Comparison of ENCODE assay signal across 1 cellular context in the genomic region with DNA sequence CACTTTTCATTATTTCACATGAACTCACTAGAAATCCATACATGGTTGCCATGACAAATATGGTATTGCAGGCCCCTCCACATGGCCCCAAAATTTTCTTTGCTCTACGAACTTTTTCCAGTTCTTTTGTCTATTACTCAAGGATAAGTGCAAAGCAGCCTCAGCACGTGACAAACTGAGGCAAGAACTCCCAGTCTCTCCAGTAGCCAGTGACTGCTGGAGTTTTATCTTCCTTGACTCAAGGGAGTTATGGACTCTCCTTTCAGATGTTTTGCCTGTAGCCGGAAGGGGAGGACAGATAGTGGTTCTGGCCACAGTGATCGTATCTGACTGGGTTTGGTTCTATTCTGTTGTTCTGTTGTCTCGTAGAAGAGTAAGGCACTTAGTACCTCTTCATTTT.
TF ChIP-seq lines count a peak whose summit lies in the region.

No MANE protein-coding gene starts in this region.

TF ChIP-seq in K562, 482 proteins besides CTCF, POLR2A, EP300 and RAD21 (continued from another document and continues in another):
- TF ChIP-seq, protein P1, sequence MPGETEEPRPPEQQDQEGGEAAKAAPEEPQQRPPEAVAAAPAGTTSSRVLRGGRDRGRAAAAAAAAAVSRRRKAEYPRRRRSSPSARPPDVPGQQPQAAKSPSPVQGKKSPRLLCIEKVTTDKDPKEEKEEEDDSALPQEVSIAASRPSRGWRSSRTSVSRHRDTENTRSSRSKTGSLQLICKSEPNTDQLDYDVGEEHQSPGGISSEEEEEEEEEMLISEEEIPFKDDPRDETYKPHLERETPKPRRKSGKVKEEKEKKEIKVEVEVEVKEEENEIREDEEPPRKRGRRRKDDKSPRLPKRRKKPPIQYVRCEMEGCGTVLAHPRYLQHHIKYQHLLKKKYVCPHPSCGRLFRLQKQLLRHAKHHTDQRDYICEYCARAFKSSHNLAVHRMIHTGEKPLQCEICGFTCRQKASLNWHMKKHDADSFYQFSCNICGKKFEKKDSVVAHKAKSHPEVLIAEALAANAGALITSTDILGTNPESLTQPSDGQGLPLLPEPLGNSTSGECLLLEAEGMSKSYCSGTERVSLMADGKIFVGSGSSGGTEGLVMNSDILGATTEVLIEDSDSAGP (CRISPR knock-in tag; IDR thresholded peaks at IDR 0.05): no peak
- TF ChIP-seq YBX1 (IDR thresholded peaks at IDR 0.05): no peak
- no peak for TF ChIP-seq ZC3H4 (CRISPR knock-in tag; IDR thresholded peaks at IDR 0.05; ENCODE audit: borderline replicate concordance)
- no peak for TF ChIP-seq ZNF668 (CRISPR knock-in tag; IDR thresholded peaks at IDR 0.05)
- no peak for TF ChIP-seq MEF2D (tag; conservative IDR thresholded peaks at IDR 0.05; ENCODE audit: low read depth)
- peak; percentile 24; the same call in 1 of the 2 replicates for TF ChIP-seq LEF1 (IDR thresholded peaks at IDR 0.05)
- 0 out of 2 replicates have a peak, but pooled peaks have one; percentile 27 for TF ChIP-seq OTX1 (CRISPR knock-in tag; IDR thresholded peaks at IDR 0.05)
- TF ChIP-seq TBL1XR1 (IDR thresholded peaks at IDR 0.05; ENCODE audit: low read length in 2 of 2): no peak
- TF ChIP-seq TAF15 (IDR thresholded peaks at IDR 0.05; ENCODE audit: low read depth, low read length): no peak
- 0 out of 2 replicates have a peak, but pooled peaks have one; percentile 15 for TF ChIP-seq CEBPB (tag; IDR thresholded peaks at IDR 0.05)
- TF ChIP-seq L3MBTL2 (IDR thresholded peaks at IDR 0.05): peak; percentile 62; the same call in 1 of the 2 replicates
- no peak for TF ChIP-seq SREBF1 (IDR thresholded peaks at IDR 0.05; ENCODE audit: borderline replicate concordance, low read depth, low read length)
- TF ChIP-seq DNMT1 (IDR thresholded peaks at IDR 0.05): no peak
- TF ChIP-seq MYNN (IDR thresholded peaks at IDR 0.05): no peak
- TF ChIP-seq MYNN (CRISPR knock-in tag; IDR thresholded peaks at IDR 0.05): no peak
- TF ChIP-seq ZNF830 (CRISPR knock-in tag; IDR thresholded peaks at IDR 0.05): no peak
- peak; percentile 61 for TF ChIP-seq TAL1 (IDR thresholded peaks at IDR 0.05)
- TF ChIP-seq ZFPM2 (CRISPR knock-in tag; IDR thresholded peaks at IDR 0.05): no peak
- TF ChIP-seq ZKSCAN1 (IDR thresholded peaks at IDR 0.05; ENCODE audit: low read depth, low read length): no peak
- TF ChIP-seq ZNF124 (CRISPR knock-in tag; IDR thresholded peaks at IDR 0.05): no peak
- TF ChIP-seq, protein P2, sequence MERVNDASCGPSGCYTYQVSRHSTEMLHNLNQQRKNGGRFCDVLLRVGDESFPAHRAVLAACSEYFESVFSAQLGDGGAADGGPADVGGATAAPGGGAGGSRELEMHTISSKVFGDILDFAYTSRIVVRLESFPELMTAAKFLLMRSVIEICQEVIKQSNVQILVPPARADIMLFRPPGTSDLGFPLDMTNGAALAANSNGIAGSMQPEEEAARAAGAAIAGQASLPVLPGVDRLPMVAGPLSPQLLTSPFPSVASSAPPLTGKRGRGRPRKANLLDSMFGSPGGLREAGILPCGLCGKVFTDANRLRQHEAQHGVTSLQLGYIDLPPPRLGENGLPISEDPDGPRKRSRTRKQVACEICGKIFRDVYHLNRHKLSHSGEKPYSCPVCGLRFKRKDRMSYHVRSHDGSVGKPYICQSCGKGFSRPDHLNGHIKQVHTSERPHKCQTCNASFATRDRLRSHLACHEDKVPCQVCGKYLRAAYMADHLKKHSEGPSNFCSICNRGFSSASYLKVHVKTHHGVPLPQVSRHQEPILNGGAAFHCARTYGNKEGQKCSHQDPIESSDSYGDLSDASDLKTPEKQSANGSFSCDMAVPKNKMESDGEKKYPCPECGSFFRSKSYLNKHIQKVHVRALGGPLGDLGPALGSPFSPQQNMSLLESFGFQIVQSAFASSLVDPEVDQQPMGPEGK (CRISPR knock-in tag; IDR thresholded peaks at IDR 0.05; ENCODE audit: borderline replicate concordance): no peak
- no peak for TF ChIP-seq HMGN3 (IDR thresholded peaks at IDR 0.05; ENCODE audit: borderline replicate concordance, extremely low read depth, insufficient read length, low read depth, low read length)
- peak; percentile 37; the same call in 1 of the 2 replicates for TF ChIP-seq ELF1 (tag; IDR thresholded peaks at IDR 0.05)
- peak; percentile 61; the same call in 1 of the 2 replicates for TF ChIP-seq SMARCC2 (IDR thresholded peaks at IDR 0.05; ENCODE audit: low read depth)
- TF ChIP-seq ZNF444 (CRISPR knock-in tag; IDR thresholded peaks at IDR 0.05): no peak
- no peak for TF ChIP-seq HNRNPK (IDR thresholded peaks at IDR 0.05; ENCODE audit: low read depth, low read length, poor library complexity, severe bottlenecking)
- no peak for TF ChIP-seq TBP (optimal IDR thresholded peaks at IDR 0.05; ENCODE audit: low read depth, low read length)
- TF ChIP-seq, protein P3, sequence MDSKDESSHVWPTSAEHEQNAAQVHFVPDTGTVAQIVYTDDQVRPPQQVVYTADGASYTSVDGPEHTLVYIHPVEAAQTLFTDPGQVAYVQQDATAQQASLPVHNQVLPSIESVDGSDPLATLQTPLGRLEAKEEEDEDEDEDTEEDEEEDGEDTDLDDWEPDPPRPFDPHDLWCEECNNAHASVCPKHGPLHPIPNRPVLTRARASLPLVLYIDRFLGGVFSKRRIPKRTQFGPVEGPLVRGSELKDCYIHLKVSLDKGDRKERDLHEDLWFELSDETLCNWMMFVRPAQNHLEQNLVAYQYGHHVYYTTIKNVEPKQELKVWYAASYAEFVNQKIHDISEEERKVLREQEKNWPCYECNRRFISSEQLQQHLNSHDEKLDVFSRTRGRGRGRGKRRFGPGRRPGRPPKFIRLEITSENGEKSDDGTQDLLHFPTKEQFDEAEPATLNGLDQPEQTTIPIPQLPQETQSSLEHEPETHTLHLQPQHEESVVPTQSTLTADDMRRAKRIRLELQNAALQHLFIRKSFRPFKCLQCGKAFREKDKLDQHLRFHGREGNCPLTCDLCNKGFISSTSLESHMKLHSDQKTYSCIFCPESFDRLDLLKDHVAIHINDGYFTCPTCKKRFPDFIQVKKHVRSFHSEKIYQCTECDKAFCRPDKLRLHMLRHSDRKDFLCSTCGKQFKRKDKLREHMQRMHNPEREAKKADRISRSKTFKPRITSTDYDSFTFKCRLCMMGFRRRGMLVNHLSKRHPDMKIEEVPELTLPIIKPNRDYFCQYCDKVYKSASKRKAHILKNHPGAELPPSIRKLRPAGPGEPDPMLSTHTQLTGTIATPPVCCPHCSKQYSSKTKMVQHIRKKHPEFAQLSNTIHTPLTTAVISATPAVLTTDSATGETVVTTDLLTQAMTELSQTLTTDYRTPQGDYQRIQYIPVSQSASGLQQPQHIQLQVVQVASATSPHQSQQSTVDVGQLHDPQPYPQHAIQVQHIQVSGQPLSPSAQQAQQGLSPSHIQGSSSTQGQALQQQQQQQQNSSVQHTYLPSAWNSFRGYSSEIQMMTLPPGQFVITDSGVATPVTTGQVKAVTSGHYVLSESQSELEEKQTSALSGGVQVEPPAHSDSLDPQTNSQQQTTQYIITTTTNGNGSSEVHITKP (IDR thresholded peaks at IDR 0.05; ENCODE audit: partially characterized antibody): peak; percentile 94
- TF ChIP-seq ZNF75A (CRISPR knock-in tag; IDR thresholded peaks at IDR 0.05): no peak
- TF ChIP-seq RNF2 (IDR thresholded peaks at IDR 0.05): peak; percentile 72; the same call in 1 of the 2 replicates
- no peak for TF ChIP-seq NFATC3 (IDR thresholded peaks at IDR 0.05)
- no peak for TF ChIP-seq ASH1L (IDR thresholded peaks at IDR 0.05; ENCODE audit: borderline replicate concordance, low read depth, partially characterized antibody)
- no peak for TF ChIP-seq FOXA3 (CRISPR knock-in tag; conservative IDR thresholded peaks at IDR 0.05 in 1 of 2, IDR thresholded peaks at IDR 0.05 in 1 of 2)
- no peak for TF ChIP-seq E2F6 (IDR thresholded peaks at IDR 0.05; ENCODE audit: borderline replicate concordance in 1 of 2, extremely low read depth in 1 of 2, insufficient read depth in 1 of 2, insufficient read length in 1 of 2, low read depth in 1 of 2, low read length in 1 of 2, poor library complexity in 1 of 2, severe bottlenecking in 1 of 2)
- TF ChIP-seq SAP30 (IDR thresholded peaks at IDR 0.05; ENCODE audit: borderline replicate concordance, insufficient read depth, low read depth, low read length, poor library complexity, severe bottlenecking): no peak
- TF ChIP-seq CBX8 (IDR thresholded peaks at IDR 0.05; ENCODE audit: borderline replicate concordance, extremely low read depth, low read depth, low read length, poor library complexity, severe bottlenecking): no peak
- no peak for TF ChIP-seq AFF1 (IDR thresholded peaks at IDR 0.05; ENCODE audit: low read depth in 1 of 2, partially characterized antibody in 2 of 2)
- no peak for TF ChIP-seq CHD2 (IDR thresholded peaks at IDR 0.05; ENCODE audit: low read depth, low read length)
- no peak for TF ChIP-seq TAF1 (IDR thresholded peaks at IDR 0.05; ENCODE audit: control insufficient read depth, extremely low read depth, insufficient read depth, low read length, severe bottlenecking)
- TF ChIP-seq CHCHD3 (CRISPR knock-in tag; IDR thresholded peaks at IDR 0.05): no peak
- TF ChIP-seq ZNF277 (CRISPR knock-in tag; IDR thresholded peaks at IDR 0.05; ENCODE audit: borderline replicate concordance): no peak
- TF ChIP-seq CBFA2T3 (IDR thresholded peaks at IDR 0.05): peak; percentile 79
- 0 out of 2 replicates have a peak, but pooled peaks have one; percentile 15 for TF ChIP-seq EP400 (IDR thresholded peaks at IDR 0.05)
- TF ChIP-seq ZNF431 (CRISPR knock-in tag; IDR thresholded peaks at IDR 0.05): no peak
- TF ChIP-seq BHLHE40 (IDR thresholded peaks at IDR 0.05; ENCODE audit: low read length): peak; percentile 94
- TF ChIP-seq, protein P4, sequence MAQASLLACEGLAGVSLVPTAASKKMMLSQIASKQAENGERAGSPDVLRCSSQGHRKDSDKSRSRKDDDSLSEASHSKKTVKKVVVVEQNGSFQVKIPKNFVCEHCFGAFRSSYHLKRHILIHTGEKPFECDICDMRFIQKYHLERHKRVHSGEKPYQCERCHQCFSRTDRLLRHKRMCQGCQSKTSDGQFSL (CRISPR knock-in tag; IDR thresholded peaks at IDR 0.05): no peak
- TF ChIP-seq, protein P4 (tag; IDR thresholded peaks at IDR 0.05): no peak
- no peak for TF ChIP-seq ZNF384 (IDR thresholded peaks at IDR 0.05; ENCODE audit: low read depth, low read length)
- TF ChIP-seq ZNF57 (CRISPR knock-in tag; IDR thresholded peaks at IDR 0.05): no peak
- peak; percentile 26; the same call in 1 of the 2 replicates for TF ChIP-seq HDAC2 (IDR thresholded peaks at IDR 0.05)
- TF ChIP-seq KLF16 (IDR thresholded peaks at IDR 0.05): peak; percentile 42; the same call in 1 of the 2 replicates
- TF ChIP-seq, protein P5, sequence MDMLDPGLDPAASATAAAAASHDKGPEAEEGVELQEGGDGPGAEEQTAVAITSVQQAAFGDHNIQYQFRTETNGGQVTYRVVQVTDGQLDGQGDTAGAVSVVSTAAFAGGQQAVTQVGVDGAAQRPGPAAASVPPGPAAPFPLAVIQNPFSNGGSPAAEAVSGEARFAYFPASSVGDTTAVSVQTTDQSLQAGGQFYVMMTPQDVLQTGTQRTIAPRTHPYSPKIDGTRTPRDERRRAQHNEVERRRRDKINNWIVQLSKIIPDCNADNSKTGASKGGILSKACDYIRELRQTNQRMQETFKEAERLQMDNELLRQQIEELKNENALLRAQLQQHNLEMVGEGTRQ (CRISPR knock-in tag; IDR thresholded peaks at IDR 0.05): peak; percentile 79
- no peak for TF ChIP-seq ZFP30 (CRISPR knock-in tag; IDR thresholded peaks at IDR 0.05; ENCODE audit: borderline replicate concordance)
- TF ChIP-seq TEAD4 (IDR thresholded peaks at IDR 0.05; ENCODE audit: low read length): peak; percentile 72
- TF ChIP-seq TEAD4 (CRISPR knock-in tag; IDR thresholded peaks at IDR 0.05; ENCODE audit: borderline replicate concordance): no peak
